29 cellular contexts compared by ENCODE assay signal in the genomic region with DNA sequence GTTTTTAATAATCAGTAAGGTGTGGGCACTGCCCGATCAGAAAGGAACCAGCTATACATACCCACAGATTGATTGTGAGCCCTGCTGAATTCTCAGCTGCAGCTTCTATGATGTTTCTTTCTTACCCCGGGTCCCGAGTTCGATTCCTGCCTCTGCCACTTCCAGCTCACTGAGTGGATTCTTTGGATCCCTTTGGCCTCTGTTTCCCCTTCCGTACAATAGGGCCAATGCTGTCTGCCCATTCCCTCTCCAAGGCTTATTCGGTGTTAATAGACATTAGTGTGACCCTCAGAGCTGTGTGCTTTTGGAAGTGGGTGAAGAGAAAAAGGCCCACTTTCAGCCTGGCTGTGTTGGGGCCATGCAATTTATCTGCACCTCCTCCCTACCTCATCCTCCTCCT.
"Had no signal": no experiment of that assay in that cellular context is flagged by ENCODE, and none has a peak within 500 bp of the region (broad histone marks: within the 10 kb centered on the region; RNA-seq: fewer than 3 reads in every experiment).

No MANE protein-coding gene starts in this region.

- H3K9me3 ChIP-seq: neutrophil, ovary, psoas muscle, right lobe of liver, sigmoid colon, suprapubic skin, testis, tibial artery, transverse colon, vagina had no signal

- H3K36me3 Mint-ChIP-seq: naive thymus-derived CD8-positive, alpha-beta T cell; natural killer cell treated with Interleukin-12 subunit alpha and Interleukin-12 subunit beta and Interleukin-15 and Interleukin-18, amount 100 ng/mL, for 72 hours; stimulated activated effector memory CD8-positive, alpha-beta T cell treated with anti-CD3 and anti-CD28 coated beads, Interleukin-12 subunit alpha, Interleukin-12 subunit beta, amount 100 ng/mL, for 72 hours; stimulated activated naive B cell treated with anti-CD40 and anti-IgM and Interleukin-4, amounts not matched to agents 10 μg/mL and 1 μg/mL and 100 μg/mL, for 72 hours; type B pancreatic cell had no signal

- DNase-seq: naive thymus-derived CD8-positive, alpha-beta T cell; nephron progenitor cell; nucleus accumbens; ovary; posterior cingulate gyrus; psoas muscle; right cardiac atrium; right lobe of liver; stimulated activated CD4-positive, alpha-beta T cell treated with anti-CD3 and anti-CD28 coated beads, Interleukin-15, amount 100 ng/mL, for 24 hours; stimulated activated CD4-positive, alpha-beta T cell treated with anti-CD3 and anti-CD28 coated beads, Interleukin-2, amount 100 ng/mL, for 24 hours; stimulated activated CD4-positive, alpha-beta T cell treated with anti-CD3 and anti-CD28 coated beads, Interleukin-2, amount 100 ng/mL, for 48 hours; stimulated activated CD4-positive, alpha-beta T cell treated with anti-CD3 and anti-CD28 coated beads, Interleukin-4, amount 100 ng/mL, for 24 hours; stimulated activated naive B cell treated with anti-CD40 and anti-IgM and Interleukin-4, amounts not matched to agents 10 μg/mL and 1 μg/mL and 100 μg/mL, for 72 hours; stimulated activated naive CD8-positive, alpha-beta T cell treated with anti-CD3 and anti-CD28 coated beads, Interleukin-15, amount 100 ng/mL, for 72 hours; stimulated activated naive CD8-positive, alpha-beta T cell treated with anti-CD3 and anti-CD28 coated beads, Interleukin-15, Interleukin-2, amounts not matched to agents 100 U/mL and 50 U/mL, for 24 hours; substantia nigra; testis; transverse colon had no signal

- H3K4me1 Mint-ChIP-seq: stimulated activated naive B cell treated with anti-CD40 and anti-IgM and Interleukin-4, amounts not matched to agents 10 μg/mL and 1 μg/mL and 100 μg/mL, for 72 hours; stimulated activated naive CD8-positive, alpha-beta T cell treated with anti-CD3 and anti-CD28 coated beads, Interleukin-15, amount 100 ng/mL, for 72 hours had no signal

- H3K36me3 ChIP-seq: neutrophil, ovary, right lobe of liver, sigmoid colon, suprapubic skin, tibial artery, transverse colon, vagina had no signal

- ATAC-seq: naive thymus-derived CD8-positive, alpha-beta T cell; natural killer cell treated with Interleukin-12 subunit alpha and Interleukin-12 subunit beta and Interleukin-15 and Interleukin-18, amount 100 ng/mL, for 72 hours; psoas muscle; right cardiac atrium; right lobe of liver; stimulated activated effector memory CD8-positive, alpha-beta T cell treated with anti-CD3 and anti-CD28 coated beads, Interleukin-12 subunit alpha, Interleukin-12 subunit beta, amount 100 ng/mL, for 72 hours; stimulated activated naive B cell treated with anti-CD40 and anti-IgM and Interleukin-4, amounts not matched to agents 10 μg/mL and 1 μg/mL and 100 μg/mL, for 72 hours; stimulated activated naive CD8-positive, alpha-beta T cell treated with anti-CD3 and anti-CD28 coated beads, Interleukin-15, amount 100 ng/mL, for 72 hours; stimulated activated naive CD8-positive, alpha-beta T cell treated with anti-CD3 and anti-CD28 coated beads, Interleukin-15, Interleukin-2, amounts not matched to agents 100 U/mL and 50 U/mL, for 24 hours had no signal

- H3K4me3 ChIP-seq: ovary, psoas muscle, right lobe of liver, sigmoid colon, suprapubic skin, testis, tibial artery, transverse colon, vagina had no signal

- H3K27ac Mint-ChIP-seq: naive thymus-derived CD8-positive, alpha-beta T cell; natural killer cell treated with Interleukin-12 subunit alpha and Interleukin-12 subunit beta and Interleukin-15 and Interleukin-18, amount 100 ng/mL, for 72 hours; nephron progenitor cell; progenitor cell of endocrine pancreas; stimulated activated effector memory CD8-positive, alpha-beta T cell treated with anti-CD3 and anti-CD28 coated beads, Interleukin-12 subunit alpha, Interleukin-12 subunit beta, amount 100 ng/mL, for 72 hours; stimulated activated naive B cell treated with anti-CD40 and anti-IgM and Interleukin-4, amounts not matched to agents 10 μg/mL and 1 μg/mL and 100 μg/mL, for 72 hours; stimulated activated naive CD8-positive, alpha-beta T cell treated with anti-CD3 and anti-CD28 coated beads, Interleukin-15, amount 100 ng/mL, for 72 hours; type B pancreatic cell had no signal

- H3K27me3 ChIP-seq: ovary, right lobe of liver, testis, tibial artery, transverse colon, vagina had no signal

- H3K4me3 Mint-ChIP-seq: naive thymus-derived CD8-positive, alpha-beta T cell; natural killer cell treated with Interleukin-12 subunit alpha and Interleukin-12 subunit beta and Interleukin-15 and Interleukin-18, amount 100 ng/mL, for 72 hours; nephron progenitor cell; neural crest cell; stimulated activated effector memory CD8-positive, alpha-beta T cell treated with anti-CD3 and anti-CD28 coated beads, Interleukin-12 subunit alpha, Interleukin-12 subunit beta, amount 100 ng/mL, for 72 hours; stimulated activated naive B cell treated with anti-CD40 and anti-IgM and Interleukin-4, amounts not matched to agents 10 μg/mL and 1 μg/mL and 100 μg/mL, for 72 hours; stimulated activated naive CD8-positive, alpha-beta T cell treated with anti-CD3 and anti-CD28 coated beads, Interleukin-15, amount 100 ng/mL, for 72 hours; type B pancreatic cell had no signal

- H3K4me1 ChIP-seq: parathyroid adenoma, psoas muscle, right lobe of liver, sigmoid colon, suprapubic skin, testis, tibial artery, transverse colon, vagina had no signal

- H3K9me3 Mint-ChIP-seq: naive thymus-derived CD8-positive, alpha-beta T cell; natural killer cell treated with Interleukin-12 subunit alpha and Interleukin-12 subunit beta and Interleukin-15 and Interleukin-18, amount 100 ng/mL, for 72 hours; nephron progenitor cell; neural crest cell; stimulated activated effector memory CD8-positive, alpha-beta T cell treated with anti-CD3 and anti-CD28 coated beads, Interleukin-12 subunit alpha, Interleukin-12 subunit beta, amount 100 ng/mL, for 72 hours; stimulated activated naive B cell treated with anti-CD40 and anti-IgM and Interleukin-4, amounts not matched to agents 10 μg/mL and 1 μg/mL and 100 μg/mL, for 72 hours; stimulated activated naive CD8-positive, alpha-beta T cell treated with anti-CD3 and anti-CD28 coated beads, Interleukin-15, amount 100 ng/mL, for 72 hours; type B pancreatic cell had no signal

- H3K27ac ChIP-seq: neutrophil, ovary, parathyroid adenoma, psoas muscle, right lobe of liver, sigmoid colon, suprapubic skin, testis, tibial artery, transverse colon, vagina had no signal
